8 cellular contexts compared by ENCODE assay signal in the genomic region with DNA sequence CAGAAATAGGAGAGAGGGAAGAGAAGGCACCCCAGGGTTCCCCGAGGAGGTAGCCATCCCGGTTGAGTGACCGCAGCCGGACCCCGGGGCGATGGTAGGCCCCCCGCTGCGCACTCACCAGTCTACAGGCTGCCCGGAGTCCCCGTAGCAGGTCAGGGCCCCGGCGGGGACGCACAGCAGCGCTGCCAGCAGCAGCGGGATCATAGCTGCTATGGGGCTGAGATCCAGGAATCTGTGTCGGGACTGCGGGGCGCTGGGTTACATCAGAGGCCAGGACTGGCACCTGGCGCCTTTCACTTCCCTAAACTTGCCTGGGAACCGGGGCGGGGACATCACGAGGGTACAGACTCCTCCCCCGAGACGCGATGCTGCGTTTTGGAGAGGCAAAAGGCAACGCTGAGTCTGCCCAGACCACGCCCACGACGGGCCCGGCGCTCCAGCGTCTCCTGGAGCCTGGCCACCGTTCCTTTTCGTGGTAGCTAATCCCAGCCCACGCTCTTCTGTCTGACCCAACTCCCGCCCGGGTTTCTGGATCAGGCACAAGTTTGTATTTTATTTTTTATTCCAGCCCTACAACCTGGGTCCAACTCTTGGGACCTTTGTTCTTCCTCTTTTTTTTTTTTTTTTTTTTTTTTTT. TPM values are rescaled to one million over a fixed set of nuclear protein-coding genes. Genes with fewer than 3 reads are reported as not detected.
DNase-seq lines count a peak whose midpoint lies in the region; ATAC-seq and TF ChIP-seq lines count a peak whose summit lies in the region.

DNASE2 (minus strand) TSS at position 278 of the 637 bp plus-strand sequence; CDS start at position 204, 74 bp downstream.

- H3K36me3 ChIP-seq in Peyer's patch = peaks cover 0 to 17% (median 0%) of the 10 kb centered on the region in 3 donors
- H3K36me3 ChIP-seq in esophagus muscularis mucosa = peaks cover 25 to 29% (median 25%) of the 10 kb centered on the region in 4 donors

- in situ Hi-C loops in KBM-7 (cut with MboI; ENCODE audit: low pct_unique_long_range_greater_than_20kb, low sequenced_read_pairs) = no loop called here

- peak; percentile 65 to 66 for TF ChIP-seq POLR2A in Peyer's patch (IDR thresholded peaks at IDR 0.05)
- TF ChIP-seq POLR2A in esophagus muscularis mucosa (IDR thresholded peaks at IDR 0.05; ENCODE audit: low read depth) = no peak

- no peak for TF ChIP-seq EP300 in esophagus muscularis mucosa (IDR thresholded peaks at IDR 0.05)

- peak in 1 of 6 experiments; percentile 15 for TF ChIP-seq CTCF in Peyer's patch (IDR thresholded peaks at IDR 0.05)
- TF ChIP-seq CTCF in esophagus muscularis mucosa (IDR thresholded peaks at IDR 0.05) = peak in 1 of 3 experiments; percentile 15

- peak within 1 kb of the TSS; percentile 94 for H3K27ac Mint-ChIP-seq in activated T-cell treated with anti-CD3 and anti-CD28 coated beads, Interleukin-2, amount 50 U/mL, for 72 hours

- H3K4me3 ChIP-seq in Peyer's patch (peak within 1 kb of the TSS; percentile 69 to 76 (median 75)), esophagus muscularis mucosa (peak within 1 kb of the TSS; percentile 72 to 91 (median 74))

- WGBS in esophagus muscularis mucosa = under 1% methylated on average over 20 of the region's 38 CpGs

- H3K27me3 ChIP-seq in Peyer's patch (peaks cover 0 to 10% of the 10 kb centered on the region in 2 donors), esophagus muscularis mucosa (peaks cover 0 to 31% (median 21%) of the 10 kb centered on the region in 4 donors)

- H3K27ac ChIP-seq in Peyer's patch (peak within 1 kb of the TSS; percentile 80 to 85 (median 84)), esophagus muscularis mucosa (replicated peaks in 1 of 4) (peak within 1 kb of the TSS; percentile 82 to 96 (median 92))

- peak; percentile 82 for DNase-seq in DMS114 treated with DMSO at 0.1 percent for 48 hours (lab: John Stamatoyannopoulos, UW; ENCODE audit: unreplicated experiment)
- DNase-seq in KBM-7 = peak; percentile 97
- peak; percentile 90 to 98 (median 98) for DNase-seq in Peyer's patch
- DNase-seq in activated T-cell treated with anti-CD3 and anti-CD28 coated beads, Interleukin-2, amount 50 U/mL, for 72 hours = peak; percentile 93 to 94
- DNase-seq in esophagus muscularis mucosa (ENCODE audit: extremely low spot score) = peak; percentile 99
- DNase-seq in myocyte (ENCODE audit: low read depth) = peak; percentile 96
- peak; percentile 78 to 94 for DNase-seq in stimulated activated CD8-positive, alpha-beta memory T cell treated with anti-CD3 and anti-CD28 coated beads, Interleukin-7, amount 100 ng/mL, for 48 hours (ENCODE audit: extremely low read depth in 1 of 2, low read depth in 1 of 2)

- peak within 1 kb of the TSS; percentile 94 to 98 for H3K4me3 Mint-ChIP-seq in activated T-cell treated with anti-CD3 and anti-CD28 coated beads, Interleukin-2, amount 50 U/mL, for 72 hours

- peaks cover 41% of the 10 kb centered on the region for H3K4me1 Mint-ChIP-seq in activated T-cell treated with anti-CD3 and anti-CD28 coated beads, Interleukin-2, amount 50 U/mL, for 72 hours (ENCODE audit: low read depth)

- H3K4me1 ChIP-seq in Peyer's patch (peaks cover 0 to 23% (median 11%) of the 10 kb centered on the region in 4 donors), esophagus muscularis mucosa (peaks cover 18 to 36% (median 29%) of the 10 kb centered on the region in 4 donors)

- H3K9me3 Mint-ChIP-seq in activated T-cell treated with anti-CD3 and anti-CD28 coated beads, Interleukin-2, amount 50 U/mL, for 72 hours = peaks cover 0 to 2% of the 10 kb centered on the region in 2 donors

- H3K9me3 ChIP-seq in Peyer's patch (peaks cover 0 to 8% (median 0%) of the 10 kb centered on the region in 4 donors), esophagus muscularis mucosa (peaks cover 0 to 13% (median 6%) of the 10 kb centered on the region in 4 donors)

- intact Hi-C loops in esophagus muscularis mucosa (cut with DNase I) = no loop called here

- peak; percentile 78 for ATAC-seq in GM21619 (IDR thresholded peaks at IDR 0.05; ENCODE audit: unreplicated experiment)
- peak; percentile 65 to 74 for ATAC-seq in activated T-cell treated with anti-CD3 and anti-CD28 coated beads, Interleukin-2, amount 50 U/mL, for 72 hours (replicated peaks in 1 of 2)

- peaks cover 1 to 8% of the 10 kb centered on the region in 2 donors for H3K36me3 Mint-ChIP-seq in activated T-cell treated with anti-CD3 and anti-CD28 coated beads, Interleukin-2, amount 50 U/mL, for 72 hours (ENCODE audit: insufficient read depth in 2 of 2)

- no peaks in the 10 kb centered on the region for H3K27me3 Mint-ChIP-seq in activated T-cell treated with anti-CD3 and anti-CD28 coated beads, Interleukin-2, amount 50 U/mL, for 72 hours (ENCODE audit: low read depth)

RNA-seq across cellular contexts. Expression of gene DNASE2, which starts in this region (rescaled TPM):
- total RNA-seq in Peyer's patch (10 to 100 TPM in 1 of 4 donors, 1 to 10 TPM in 3; 8.9 to 16.5 (median 9.4) TPM), esophagus muscularis mucosa (10 to 100 TPM; 26.6 to 37.4 (median 31.2) TPM), myocyte (21.3 and 22.3 TPM in 2 replicates)
- total RNA-seq in activated T-cell treated with anti-CD3 and anti-CD28 coated beads, Interleukin-2, amount 50 U/mL, for 72 hours = 10 to 100 TPM; 34.5 to 39.1 TPM
- 56.3 TPM for polyA plus RNA-seq in myocyte (2012)

Comparison
In these comparisons a context has a peak if more than half of its experiments do, and no peak if none do; other contexts are left out.
1. Peak in every context shown above with its lines: DNase-seq, ATAC-seq, H3K4me3 ChIP-seq and H3K27ac ChIP-seq.